ENCODE assay signal across 17 cellular contexts in genomic region chr15:51307811-51308210, GRCh38. TPM values are rescaled to one million over a fixed set of nuclear protein-coding genes. Genes with fewer than 3 reads are reported as not detected.
"Had no signal": no experiment of that assay in that cellular context is flagged by ENCODE, and none has a peak within 500 bp of the region (broad histone marks: within the 10 kb centered on the region; RNA-seq: fewer than 3 reads in every experiment).

No MANE protein-coding gene starts in this region.

- ATAC-seq: activated CD8-positive, alpha-beta T cell treated with anti-CD3 and anti-CD28 coated beads, Interleukin-2, amount 10 ng/mL, durations not matched to agents 7 days and 5 days; activated naive CD4-positive, alpha-beta T cell treated with anti-CD3 and anti-CD28 coated beads, Interleukin-2, amount 50 U/mL, for 72 hours had no signal

- H3K36me3 ChIP-seq: colonic mucosa, neural progenitor cell, ovary, sigmoid colon, spleen, suprapubic skin had no signal

- H3K4me3 ChIP-seq: colonic mucosa, lung, neural progenitor cell, ovary, sigmoid colon, spleen, suprapubic skin had no signal

- DNase-seq: activated CD4-positive, alpha-beta T cell treated with anti-CD3 and anti-CD28 coated beads, Interleukin-2, amount 10 ng/mL, durations not matched to agents 24 days and 14 days; activated CD4-positive, CD25-positive, alpha-beta regulatory T cell; activated CD8-positive, alpha-beta memory T cell treated with anti-CD3 and anti-CD28 coated beads, Interleukin-2, amount 50 U/mL, for 4 hours; activated CD8-positive, alpha-beta T cell treated with anti-CD3 and anti-CD28 coated beads, Interleukin-2, amount 10 ng/mL, durations not matched to agents 7 days and 5 days; activated gamma-delta T cell; activated T-cell treated with anti-CD3 and anti-CD28 coated beads, Interleukin-2, amount 50 U/mL, for 48 hours; central memory CD4-positive, alpha-beta T cell; colonic mucosa; naive B cell; ovary; sigmoid colon; spleen had no signal

- H3K27ac ChIP-seq: colonic mucosa, neural progenitor cell, ovary, sigmoid colon, suprapubic skin had no signal

- H3K27me3 ChIP-seq: colonic mucosa, neural progenitor cell, ovary, sigmoid colon, suprapubic skin had no signal

- H3K4me1 ChIP-seq: colonic mucosa, neural progenitor cell, sigmoid colon had no signal

- H3K9me3 ChIP-seq: colonic mucosa, ovary, sigmoid colon, spleen, suprapubic skin had no signal

RNA-seq across cellular contexts. Expression of gene CYP19A1, which starts 30.6 kb away (rescaled TPM):
- total RNA-seq: activated CD8-positive, alpha-beta T cell treated with anti-CD3 and anti-CD28 coated beads, Interleukin-2, amount 10 ng/mL, durations not matched to agents 7 days and 5 days; colonic mucosa had no signal

RNA-seq across cellular contexts. Expression of gene GLDN, which starts 33.6 kb away (rescaled TPM):
- total RNA-seq: activated CD4-positive, alpha-beta T cell treated with anti-CD3 and anti-CD28 coated beads, Interleukin-2, amount 10 ng/mL, durations not matched to agents 24 days and 14 days; activated CD8-positive, alpha-beta T cell treated with anti-CD3 and anti-CD28 coated beads, Interleukin-2, amount 10 ng/mL, durations not matched to agents 7 days and 5 days; activated naive CD4-positive, alpha-beta T cell treated with anti-CD3 and anti-CD28 coated beads, Interleukin-2, amount 50 U/mL, for 72 hours; T-helper 2 cell treated with Interferon-gamma antibody and Interleukin-4, amounts not matched to agents 100 ng/mL and 5 ng/mL, for 36 hours had no signal
